In the genomic region with DNA sequence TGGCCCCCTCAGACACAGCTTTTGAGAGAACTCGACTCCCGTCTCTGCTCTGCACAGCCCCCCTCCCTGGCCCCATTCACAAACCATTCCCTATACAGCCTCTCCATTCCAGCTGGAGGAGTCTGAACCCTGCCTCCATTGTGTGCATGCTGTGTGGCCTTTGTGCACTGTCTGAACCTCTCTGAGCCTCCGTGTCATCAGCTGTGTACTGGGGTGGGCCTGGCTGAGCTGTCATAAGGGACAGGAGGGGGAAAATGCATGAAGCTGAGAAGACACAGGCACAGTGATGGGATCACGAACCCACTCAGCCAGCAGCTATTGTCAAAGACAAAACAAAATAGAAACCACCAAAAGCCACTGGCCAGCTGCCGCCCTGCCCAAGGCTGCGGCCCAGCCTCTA, we compare ENCODE assay signal across 15 cellular contexts.
"Had no signal": no experiment of that assay in that cellular context is flagged by ENCODE, and none has a peak within 500 bp of the region (broad histone marks: within the 10 kb centered on the region; RNA-seq: fewer than 3 reads in every experiment).

No MANE protein-coding gene starts in this region.

- ATAC-seq: gastrocnemius medialis; naive thymus-derived CD8-positive, alpha-beta T cell; psoas muscle; stimulated activated naive CD8-positive, alpha-beta T cell treated with anti-CD3 and anti-CD28 coated beads, Interleukin-15, amount 100 ng/mL, for 72 hours had no signal

- H3K27me3 ChIP-seq: gastrocnemius medialis had no signal

- H3K4me3 Mint-ChIP-seq: activated T-helper 1 cell treated with anti-CD3 and anti-CD28 coated beads, Interleukin-12 subunit alpha, Interleukin-12 subunit beta, Interleukin-2, Interleukin-4 antibody, amounts not matched to agents 30 ng/mL and 10 ng/mL and 1 ng/mL, durations not matched to agents 14 hours and 24 hours and 36 hours; mesothelial cell of epicardium; naive thymus-derived CD8-positive, alpha-beta T cell; stimulated activated naive CD8-positive, alpha-beta T cell treated with anti-CD3 and anti-CD28 coated beads, Interleukin-15, amount 100 ng/mL, for 72 hours had no signal

- H3K4me1 Mint-ChIP-seq: stimulated activated naive CD8-positive, alpha-beta T cell treated with anti-CD3 and anti-CD28 coated beads, Interleukin-15, amount 100 ng/mL, for 72 hours had no signal

- H3K9me3 ChIP-seq: gastrocnemius medialis, psoas muscle, thoracic aorta had no signal

- H3K9me3 Mint-ChIP-seq: activated T-helper 1 cell treated with anti-CD3 and anti-CD28 coated beads, Interleukin-12 subunit alpha, Interleukin-12 subunit beta, Interleukin-2, Interleukin-4 antibody, amounts not matched to agents 30 ng/mL and 10 ng/mL and 1 ng/mL, durations not matched to agents 14 hours and 24 hours and 36 hours; mesothelial cell of epicardium; naive thymus-derived CD8-positive, alpha-beta T cell; stimulated activated naive CD8-positive, alpha-beta T cell treated with anti-CD3 and anti-CD28 coated beads, Interleukin-15, amount 100 ng/mL, for 72 hours had no signal

- H3K27me3 Mint-ChIP-seq: naive thymus-derived CD8-positive, alpha-beta T cell; stimulated activated naive CD8-positive, alpha-beta T cell treated with anti-CD3 and anti-CD28 coated beads, Interleukin-15, amount 100 ng/mL, for 72 hours had no signal

- H3K4me3 ChIP-seq: gastrocnemius medialis, psoas muscle, thoracic aorta had no signal

- FAIRE-seq: colon, endothelial cell of umbilical vein had no signal

- H3K27ac ChIP-seq: psoas muscle, thoracic aorta, VCaP had no signal

- DNase-seq: activated CD4-positive, alpha-beta T cell treated with anti-CD3 and anti-CD28 coated beads for 4 hours; activated naive CD4-positive, alpha-beta T cell; aorta; gastrocnemius medialis; naive thymus-derived CD8-positive, alpha-beta T cell; psoas muscle; stimulated activated CD4-positive, alpha-beta T cell treated with anti-CD3 and anti-CD28 coated beads, Interleukin-4, amount 100 ng/mL, for 1 hour; stimulated activated CD8-positive, alpha-beta memory T cell treated with anti-CD3 and anti-CD28 coated beads, Interleukin-4, amount 100 ng/mL, for 48 hours; stimulated activated naive CD8-positive, alpha-beta T cell treated with anti-CD3 and anti-CD28 coated beads, Interleukin-15, amount 100 ng/mL, for 72 hours had no signal

- H3K27ac Mint-ChIP-seq: activated T-helper 1 cell treated with anti-CD3 and anti-CD28 coated beads, Interleukin-12 subunit alpha, Interleukin-12 subunit beta, Interleukin-2, Interleukin-4 antibody, amounts not matched to agents 30 ng/mL and 10 ng/mL and 1 ng/mL, durations not matched to agents 14 hours and 24 hours and 36 hours had no signal
